Comparison of ENCODE assay signal across 25 cellular contexts in genomic region chr4:7301846-7302630, GRCh38.
DNase-seq lines count a peak whose midpoint lies in the region; ATAC-seq, FAIRE-seq and TF ChIP-seq lines count a peak whose summit lies in the region.
"Had no signal": no experiment of that assay in that cellular context is flagged by ENCODE, and none has a peak within 500 bp of the region (broad histone marks: within the 10 kb centered on the region; RNA-seq: fewer than 3 reads in every experiment).

No MANE protein-coding gene starts in this region.

- H3K36me3 ChIP-seq in WERI-Rb-1 (peaks cover 39% of the 10 kb centered on the region), bronchial epithelial cell (ENCODE audit: control insufficient read depth, insufficient read depth, low read length) (no peaks in the 10 kb centered on the region), SK-N-SH (replicated peaks in 1 of 2; ENCODE audit: control insufficient read depth in 1 of 2, insufficient read depth in 2 of 2, low read length in 1 of 2) (no peaks in the 10 kb centered on the region)
- H3K36me3 ChIP-seq: BLaER1 treated with 17β-estradiol and CSF1 and Interleukin-3, amounts not matched to agents 10 nM and 100 nM had no signal

- no peak overlapping the region for H3K9ac ChIP-seq in SK-N-SH
- H3K9ac ChIP-seq: BLaER1 treated with 17β-estradiol and CSF1 and Interleukin-3, amounts not matched to agents 10 nM and 100 nM had no signal

- POLR2A ChIA-PET in SK-N-SH (lab: Yijun Ruan, JAX), result no interaction called here

- H3K9me2 ChIP-seq in SK-N-SH, result no peaks in the 10 kb centered on the region

- no peak for ATAC-seq in HG02623 (IDR thresholded peaks at IDR 0.05; ENCODE audit: unreplicated experiment)
- ATAC-seq: HepG2, PC-3 had no signal

- H3K9me3 ChIP-seq in WERI-Rb-1 (ENCODE audit: severe bottlenecking), result no peaks in the 10 kb centered on the region
- no peaks in the 10 kb centered on the region for H3K9me3 ChIP-seq in SK-N-SH
- H3K9me3 ChIP-seq: BLaER1 treated with 17β-estradiol and CSF1 and Interleukin-3, amounts not matched to agents 10 nM and 100 nM had no signal

- H3K4me3 Mint-ChIP-seq in nephron, result no peak overlapping the region
- H3K4me3 Mint-ChIP-seq: CD4-positive, alpha-beta T cell had no signal

- no peak for TF ChIP-seq EP300 in SK-N-SH (IDR thresholded peaks at IDR 0.05; ENCODE audit: borderline replicate concordance in 1 of 2, low read depth in 1 of 2, low read length in 1 of 2)

- H3K9me3 Mint-ChIP-seq in nephron, result no peaks in the 10 kb centered on the region
- H3K9me3 Mint-ChIP-seq: CD4-positive, alpha-beta T cell had no signal

- H4K20me1 ChIP-seq in SK-N-SH (ENCODE audit: insufficient read depth), result no peaks in the 10 kb centered on the region

- H3K27ac ChIP-seq in WERI-Rb-1, result peak overlapping the region; percentile 9; the same call in 1 of the 2 replicates
- no peak overlapping the region for H3K27ac ChIP-seq in SK-N-SH (ENCODE audit: low read depth in 2 of 2, low read length in 1 of 2)
- H3K27ac ChIP-seq: BLaER1 treated with 17β-estradiol and CSF1 and Interleukin-3, amounts not matched to agents 10 nM and 100 nM had no signal

- no peak for DNase-seq in WERI-Rb-1
- DNase-seq in bronchial epithelial cell (ENCODE audit: low read depth), result no peak
- DNase-seq in retina, result peak; percentile 14
- no peak for DNase-seq in NCI-H128 (lab: John Stamatoyannopoulos, UW; ENCODE audit: unreplicated experiment)
- no peak for DNase-seq in SK-N-SH
- DNase-seq: AML-193; CD4-positive, alpha-beta T cell; H7; Karpas-422; NCI-H1092; NCI-H1436; NCI-H187; NCI-H2107; NCI-H446; NCI-H524 treated with DMSO at 0.1 percent for 48 hours; NCI-H774; PC-3; SHP77 treated with DMSO at 0.1 percent for 48 hours had no signal

- H3K36me3 Mint-ChIP-seq in nephron (ENCODE audit: low read depth), result no peaks in the 10 kb centered on the region

- 84% methylated on average over 17 of the region's 20 CpGs for WGBS in SK-N-SH (ENCODE audit: low lambda C conversion rate)

- H2AFZ ChIP-seq in SK-N-SH (ENCODE audit: low read depth), result no peak overlapping the region

- TF ChIP-seq RAD21 in SK-N-SH (IDR thresholded peaks at IDR 0.05; ENCODE audit: low read length), result no peak

- H3K27me3 ChIP-seq in WERI-Rb-1 (ENCODE audit: insufficient read depth, low read depth, severe bottlenecking) (no peaks in the 10 kb centered on the region), bronchial epithelial cell (ENCODE audit: control insufficient read depth, insufficient read depth, low read length) (no peaks in the 10 kb centered on the region), SK-N-SH (ENCODE audit: insufficient read depth) (peaks cover 5% of the 10 kb centered on the region)

- H3K4me2 ChIP-seq in SK-N-SH, result no peak overlapping the region

- peaks cover 47% of the 10 kb centered on the region for H3K4me1 Mint-ChIP-seq in nephron

- no peaks in the 10 kb centered on the region for H3K79me2 ChIP-seq in SK-N-SH (ENCODE audit: insufficient read depth)

- peaks cover 0 to 3% of the 10 kb centered on the region in 2 experiments; a peak in 1 of 4 replicates for H3K4me1 ChIP-seq in SK-N-SH (ENCODE audit: control insufficient read depth in 1 of 2, insufficient read depth in 2 of 2, low read depth in 1 of 2, low read length in 1 of 2)

- CTCF ChIA-PET in SK-N-SH (lab: Yijun Ruan, JAX), result interaction anchor here (0.9 to 11.9 kb wide), 3 partner anchors 106 to 418 kb away, joined by 3 to 301 read pairs (median 9); partner anchors contain the start of gene SORCS2

- no peak for TF ChIP-seq CTCF in WERI-Rb-1 (IDR thresholded peaks at IDR 0.05; ENCODE audit: low read depth, low read length)
- no peak for TF ChIP-seq CTCF in bronchial epithelial cell (IDR thresholded peaks at IDR 0.05; ENCODE audit: insufficient read depth, low read length, severe bottlenecking)
- TF ChIP-seq CTCF in nephron (IDR thresholded peaks at IDR 0.05; ENCODE audit: unreplicated experiment in 3 of 3), result no peak
- no peak for TF ChIP-seq CTCF in SK-N-SH (IDR thresholded peaks at IDR 0.05)

- H3K27me3 Mint-ChIP-seq in nephron (ENCODE audit: low read depth), result peaks cover 46% of the 10 kb centered on the region

- peak; percentile 36 for FAIRE-seq in bronchial epithelial cell (lab: Jason Lieb, UNC)
- FAIRE-seq: A204.1, D721Med, GM18507, HepG2 had no signal

- no peaks in the 10 kb centered on the region for H3F3A ChIP-seq in SK-N-SH (replicated peaks; ENCODE audit: insufficient read depth)

- no peak overlapping the region for H3K4me3 ChIP-seq in WERI-Rb-1 (ENCODE audit: low read depth, low read length)
- H3K4me3 ChIP-seq in bronchial epithelial cell (ENCODE audit: low read depth, low read length), result no peak overlapping the region
- H3K4me3 ChIP-seq in SK-N-SH (ENCODE audit: low read depth in 2 of 2, low read length in 1 of 2), result no peak overlapping the region
- H3K4me3 ChIP-seq: BLaER1 treated with 17β-estradiol and CSF1 and Interleukin-3, amounts not matched to agents 10 nM and 100 nM had no signal

- H3K27ac Mint-ChIP-seq in nephron, result peak overlapping the region; percentile 10 to 72 (median 18)
- H3K27ac Mint-ChIP-seq: CD4-positive, alpha-beta T cell had no signal

TF ChIP-seq in SK-N-SH, 30 proteins besides CTCF, POLR2A, EP300 and RAD21:
- no peak for TF ChIP-seq REST (IDR thresholded peaks at IDR 0.05; ENCODE audit: low read depth, low read length)
- no peak for TF ChIP-seq TCF12 (IDR thresholded peaks at IDR 0.05)
- TF ChIP-seq POLR2AphosphoS5 (IDR thresholded peaks at IDR 0.05; ENCODE audit: low read depth, low read length), result no peak
- no peak for TF ChIP-seq USF1 (IDR thresholded peaks at IDR 0.05; ENCODE audit: borderline replicate concordance, low read depth)
